Comparison of ENCODE assay signal across 9 cellular contexts in genomic region chr4:3168029-3168428, GRCh38.
DNase-seq lines count a peak whose midpoint lies in the region; ATAC-seq and TF ChIP-seq lines count a peak whose summit lies in the region.
"Had no signal": no experiment of that assay in that cellular context is flagged by ENCODE, and none has a peak within 500 bp of the region (broad histone marks: within the 10 kb centered on the region; RNA-seq: fewer than 3 reads in every experiment).

No MANE protein-coding gene starts in this region.

- no peak for TF ChIP-seq CTCF in OCI-LY7 (conservative IDR thresholded peaks at IDR 0.05; ENCODE audit: low read length)
- TF ChIP-seq CTCF in endothelial cell (IDR thresholded peaks at IDR 0.05; ENCODE audit: unreplicated experiment): no peak
- TF ChIP-seq CTCF in omental fat pad (IDR thresholded peaks at IDR 0.05): no peak
- TF ChIP-seq CTCF in thyroid gland (IDR thresholded peaks at IDR 0.05): no peak

- H3K9me3 ChIP-seq in OCI-LY7 (ENCODE audit: low read length) (no peaks in the 10 kb centered on the region), thyroid gland (no peaks in the 10 kb centered on the region)

- no peaks in the 10 kb centered on the region for H4K20me1 ChIP-seq in OCI-LY7 (ENCODE audit: insufficient read depth, low read length)

- H3K9me2 ChIP-seq in OCI-LY7 (ENCODE audit: insufficient read depth, low read length): no peaks in the 10 kb centered on the region

- TF ChIP-seq POLR2A in thyroid gland (IDR thresholded peaks at IDR 0.05): no peak

- peak overlapping the region; percentile 51 for H3K27ac Mint-ChIP-seq in activated T-cell treated with anti-CD3 and anti-CD28 coated beads, Interleukin-2, amount 50 U/mL, for 24 hours
- H3K27ac Mint-ChIP-seq in endothelial cell (ENCODE audit: unreplicated experiment): no peak overlapping the region
- H3K27ac Mint-ChIP-seq in immature natural killer cell: peak overlapping the region in 2 of 6 donors; percentile 19 to 60

- H3K36me3 ChIP-seq in OCI-LY7 (ENCODE audit: insufficient read depth, low read length) (peaks cover 79% of the 10 kb centered on the region), thyroid gland (peaks cover 4 to 8% of the 10 kb centered on the region in 2 donors)

- no peaks in the 10 kb centered on the region for H3K79me2 ChIP-seq in OCI-LY7 (ENCODE audit: insufficient read depth, low read depth, low read length)

- peak; percentile 80 for ATAC-seq in omental fat pad (ENCODE audit: low FRiP score)

- H3K4me3 ChIP-seq in OCI-LY7 (ENCODE audit: low read depth, low read length, poor library complexity, severe bottlenecking): no peak overlapping the region
- H3K4me3 ChIP-seq in thyroid gland (replicated peaks in 1 of 3): no peak overlapping the region

- CTCF ChIA-PET in OCI-LY7 (lab: Charles Lee; ENCODE audit: unreplicated experiment): no interaction called here

- H3K4me1 ChIP-seq in OCI-LY7 (ENCODE audit: insufficient read depth, low read length, poor library complexity, severe bottlenecking): no peaks in the 10 kb centered on the region
- no peaks in the 10 kb centered on the region for H3K4me1 ChIP-seq in thyroid gland

- peaks cover 23% of the 10 kb centered on the region for H3K4me1 Mint-ChIP-seq in activated T-cell treated with anti-CD3 and anti-CD28 coated beads, Interleukin-2, amount 50 U/mL, for 24 hours (ENCODE audit: low read depth)
- H3K4me1 Mint-ChIP-seq in endothelial cell (ENCODE audit: unreplicated experiment): no peaks in the 10 kb centered on the region
- H3K4me1 Mint-ChIP-seq in immature natural killer cell: peaks cover 14 to 50% of the 10 kb centered on the region in 2 donors

- no TSS peak for BruUV-seq in OCI-LY7 (replicated peaks; lab: Mats Ljungman, UMichigan)

- intact Hi-C loops in OCI-LY7 (cut with micrococcal nuclease; ENCODE audit: unreplicated experiment): no loop called here
- intact Hi-C loops in thyroid gland (cut with DNase I): no loop called here

- 81 to 85% methylated on average over 3 of the region's 3 CpGs for WGBS in thyroid gland, 2 donors

- H2AFZ ChIP-seq in OCI-LY7 (ENCODE audit: low read length): no peak overlapping the region

- H3K36me3 Mint-ChIP-seq in activated T-cell treated with anti-CD3 and anti-CD28 coated beads, Interleukin-2, amount 50 U/mL, for 24 hours (ENCODE audit: low read depth): peaks cover 94% of the 10 kb centered on the region
- H3K36me3 Mint-ChIP-seq in endothelial cell (ENCODE audit: low read depth, unreplicated experiment): peaks cover 65% of the 10 kb centered on the region
- peaks cover 45 to 74% (median 60%) of the 10 kb centered on the region in 3 donors for H3K36me3 Mint-ChIP-seq in immature natural killer cell

- POLR2A ChIA-PET in OCI-LY7 (lab: Charles Lee): no interaction called here

- H3K4me2 ChIP-seq in OCI-LY7 (ENCODE audit: low read length): no peak overlapping the region

- no peaks in the 10 kb centered on the region for H3K27me3 ChIP-seq in thyroid gland

- no peak for DNase-seq in activated T-cell treated with anti-CD3 and anti-CD28 coated beads, Interleukin-2, amount 50 U/mL, for 24 hours
- no peak for DNase-seq in activated T-cell treated with anti-CD3 and anti-CD28 coated beads, Interleukin-2, amount 50 U/mL, for 48 hours
- DNase-seq in OCI-LY7 (ENCODE audit: low spot score): peak; percentile 4
- DNase-seq in endothelial cell (ENCODE audit: low spot score): no peak
- DNase-seq in omental fat pad (ENCODE audit: low spot score): no peak
- DNase-seq in DMS114 treated with DMSO at 0.1 percent for 48 hours (lab: John Stamatoyannopoulos, UW; ENCODE audit: unreplicated experiment): no peak
- no peak for DNase-seq in immature natural killer cell
- DNase-seq in thyroid gland: no peak
- DNase-seq: activated gamma-delta T cell treated with Interleukin-2 at 50 U/mL for 16 hours had no signal

- peaks cover 3% of the 10 kb centered on the region for H3K9me3 Mint-ChIP-seq in activated T-cell treated with anti-CD3 and anti-CD28 coated beads, Interleukin-2, amount 50 U/mL, for 24 hours
- H3K9me3 Mint-ChIP-seq in endothelial cell (ENCODE audit: unreplicated experiment) (no peaks in the 10 kb centered on the region), immature natural killer cell (peaks cover 0 to 6% (median 1%) of the 10 kb centered on the region in 6 donors)

- no peak overlapping the region for H3K4me3 Mint-ChIP-seq in activated T-cell treated with anti-CD3 and anti-CD28 coated beads, Interleukin-2, amount 50 U/mL, for 24 hours
- H3K4me3 Mint-ChIP-seq in endothelial cell (ENCODE audit: unreplicated experiment) (peak overlapping the region; percentile 70), immature natural killer cell (no peak overlapping the region)

- H3K27ac ChIP-seq in OCI-LY7 (ENCODE audit: low read depth, low read length, poor library complexity, severe bottlenecking) (no peak overlapping the region), thyroid gland (no peak overlapping the region)

- no peaks in the 10 kb centered on the region for H3K27me3 Mint-ChIP-seq in activated T-cell treated with anti-CD3 and anti-CD28 coated beads, Interleukin-2, amount 50 U/mL, for 24 hours
- H3K27me3 Mint-ChIP-seq in endothelial cell (ENCODE audit: unreplicated experiment): peaks cover 2% of the 10 kb centered on the region
- no peaks in the 10 kb centered on the region for H3K27me3 Mint-ChIP-seq in immature natural killer cell (ENCODE audit: low read depth in 3 of 3)
